10 cellular contexts compared by ENCODE assay signal in the genomic region with DNA sequence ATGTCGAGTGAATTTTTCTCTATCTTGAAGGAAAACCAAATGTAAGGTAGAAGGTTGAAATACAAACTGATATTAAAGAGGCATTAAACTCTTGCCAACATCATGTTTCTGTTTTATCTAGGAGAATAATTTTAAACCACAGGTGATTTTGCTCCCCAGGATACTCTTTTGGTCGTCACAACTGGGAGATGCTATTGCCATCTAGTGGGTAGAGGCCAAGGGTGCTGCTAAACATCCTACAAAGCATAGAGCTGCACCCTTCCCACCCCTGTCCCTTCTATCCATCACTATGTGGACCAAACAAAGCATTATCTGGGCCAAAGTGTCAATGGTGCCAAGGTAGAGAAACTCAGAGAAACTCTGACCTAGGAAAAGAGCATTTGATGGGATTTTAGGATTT.
DNase-seq lines count a peak whose midpoint lies in the region; ATAC-seq and TF ChIP-seq lines count a peak whose summit lies in the region.
"Had no signal": no experiment of that assay in that cellular context is flagged by ENCODE, and none has a peak within 500 bp of the region (broad histone marks: within the 10 kb centered on the region; RNA-seq: fewer than 3 reads in every experiment).

No MANE protein-coding gene starts in this region.

- no peaks in the 10 kb centered on the region for H3K9me3 ChIP-seq in heart left ventricle
- H3K9me3 ChIP-seq: thoracic aorta had no signal

- ATAC-seq in heart left ventricle (no peak), Right ventricle myocardium inferior (no peak), HG03039 (IDR thresholded peaks at IDR 0.05; ENCODE audit: unreplicated experiment) (no peak)
- no peak for ATAC-seq in activated T-cell treated with anti-CD3 and anti-CD28 coated beads, Interleukin-2, amount 50 U/mL, for 72 hours (replicated peaks in 1 of 2)

- H3K4me1 ChIP-seq in heart left ventricle, result no peaks in the 10 kb centered on the region

- H3K27ac Mint-ChIP-seq in activated T-cell treated with anti-CD3 and anti-CD28 coated beads, Interleukin-2, amount 50 U/mL, for 72 hours, result no peak overlapping the region

- DNase-seq in heart left ventricle (no peak), Right ventricle myocardium inferior (ENCODE audit: missing footprints) (no peak), NCI-H226 (peak; percentile 29), fibroblast of mammary gland (ENCODE audit: low read depth) (peak; percentile 8), superior temporal gyrus (ENCODE audit: extremely low spot score) (peak; percentile 33), cerebellar cortex (ENCODE audit: low spot score) (no peak)
- no peak for DNase-seq in activated T-cell treated with anti-CD3 and anti-CD28 coated beads, Interleukin-2, amount 50 U/mL, for 72 hours
- DNase-seq: NCI-H526 treated with DMSO at 0.1 percent for 48 hours had no signal

- H3K27me3 Mint-ChIP-seq in activated T-cell treated with anti-CD3 and anti-CD28 coated beads, Interleukin-2, amount 50 U/mL, for 72 hours (ENCODE audit: low read depth), result no peaks in the 10 kb centered on the region

- intact Hi-C loops in heart left ventricle (cut with DNase I) (no loop called here), Right ventricle myocardium inferior (cut with DNase I) (no loop called here)

- no peak overlapping the region for H3K27ac ChIP-seq in heart left ventricle
- H3K27ac ChIP-seq: thoracic aorta had no signal

- H3K36me3 Mint-ChIP-seq in activated T-cell treated with anti-CD3 and anti-CD28 coated beads, Interleukin-2, amount 50 U/mL, for 72 hours (ENCODE audit: insufficient read depth in 2 of 2), result no peaks in the 10 kb centered on the region

- WGBS in heart left ventricle, 4 donors, result 28 to 34% (median 31%) methylated on average over 2 of the region's 2 CpGs

- H3K4me3 ChIP-seq in heart left ventricle (no peak overlapping the region), fibroblast of mammary gland (ENCODE audit: control insufficient read depth, low read depth, low read length) (no peak overlapping the region)
- H3K4me3 ChIP-seq: thoracic aorta had no signal

- no peaks in the 10 kb centered on the region for H3K27me3 ChIP-seq in heart left ventricle

- H3K4me1 Mint-ChIP-seq in activated T-cell treated with anti-CD3 and anti-CD28 coated beads, Interleukin-2, amount 50 U/mL, for 72 hours (ENCODE audit: low read depth), result no peaks in the 10 kb centered on the region

- H3K36me3 ChIP-seq in heart left ventricle, result no peaks in the 10 kb centered on the region
- H3K36me3 ChIP-seq: thoracic aorta had no signal

- no peaks in the 10 kb centered on the region for H3K9me3 Mint-ChIP-seq in activated T-cell treated with anti-CD3 and anti-CD28 coated beads, Interleukin-2, amount 50 U/mL, for 72 hours

- TF ChIP-seq POLR2A in heart left ventricle (IDR thresholded peaks at IDR 0.05), result no peak

- TF ChIP-seq CTCF in heart left ventricle (IDR thresholded peaks at IDR 0.05), result peak in 9 of 12 donors; percentile 8 to 42 (median 25)
- peak; percentile 46 for TF ChIP-seq CTCF in fibroblast of mammary gland (conservative IDR thresholded peaks at IDR 0.05; ENCODE audit: control insufficient read depth, insufficient read depth, low read depth, low read length)

- no peak overlapping the region for H3K4me3 Mint-ChIP-seq in activated T-cell treated with anti-CD3 and anti-CD28 coated beads, Interleukin-2, amount 50 U/mL, for 72 hours

Comparison
In these comparisons a context has a peak if more than half of its experiments do, and no peak if none do; other contexts are left out.
1. DNase-seq: peak in NCI-H226 (single experiment), fibroblast of mammary gland (single experiment) and superior temporal gyrus (single experiment); none in heart left ventricle (0 of 5), Right ventricle myocardium inferior (single experiment), cerebellar cortex (single experiment) and activated T-cell treated with anti-CD3 and anti-CD28 coated beads, Interleukin-2, amount 50 U/mL, for 72 hours (0 of 2).